In genomic region chr17:15398291-15398690, GRCh38 we compare ENCODE assay signal across 11 cellular contexts. TPM values are rescaled to one million over a fixed set of nuclear protein-coding genes. Genes with fewer than 3 reads are reported as not detected.
DNase-seq lines count a peak whose midpoint lies in the region; ATAC-seq and TF ChIP-seq lines count a peak whose summit lies in the region.
"Had no signal": no experiment of that assay in that cellular context is flagged by ENCODE, and none has a peak within 500 bp of the region (broad histone marks: within the 10 kb centered on the region; RNA-seq: fewer than 3 reads in every experiment).

No MANE protein-coding gene starts in this region.

- no peak overlapping the region for H3K4me3 Mint-ChIP-seq in mesothelial cell of epicardium

- ATAC-seq in HG02642 (IDR thresholded peaks at IDR 0.05; ENCODE audit: poor library complexity, unreplicated experiment): no peak

- H3K36me3 Mint-ChIP-seq in mesothelial cell of epicardium: no peaks in the 10 kb centered on the region

- no peak for TF ChIP-seq CTCF in HFF-Myc (IDR thresholded peaks at IDR 0.05; ENCODE audit: low read depth, low read length, missing control alignments)
- TF ChIP-seq CTCF in mesothelial cell of epicardium (IDR thresholded peaks at IDR 0.05; ENCODE audit: unreplicated experiment): no peak

- peaks cover 17% of the 10 kb centered on the region for H3K4me1 Mint-ChIP-seq in mesothelial cell of epicardium

- H3K27ac Mint-ChIP-seq in mesothelial cell of epicardium: no peak overlapping the region

- DNase-seq in HFF-Myc (ENCODE audit: extremely low read depth, low read depth) (peak; percentile 77), RPMI7951 (ENCODE audit: low read depth) (peak; percentile 90), fibroblast of peridontal ligament (ENCODE audit: extremely low read depth) (peak; percentile 21), renal cortical epithelial cell (ENCODE audit: low read depth) (peak; percentile 33), COR-L47 (lab: John Stamatoyannopoulos, UW) (no peak), mesothelial cell of epicardium (ENCODE audit: low spot score in 2 of 2, unreplicated experiment in 2 of 2) (no peak), UCSD-AML1 (lab: John Stamatoyannopoulos, UW; ENCODE audit: unreplicated experiment) (no peak)
- DNase-seq: GDM1, spleen had no signal

- no peak overlapping the region for H3K4me3 ChIP-seq in HFF-Myc (replicated peaks; ENCODE audit: low read depth, low read length)
- H3K4me3 ChIP-seq: spleen had no signal

- no peaks in the 10 kb centered on the region for H3K27me3 Mint-ChIP-seq in mesothelial cell of epicardium (ENCODE audit: low read depth)

- no peaks in the 10 kb centered on the region for H3K9me3 Mint-ChIP-seq in mesothelial cell of epicardium

RNA-seq across cellular contexts. Expression of gene TEKT3, which starts 56.9 kb away (rescaled TPM):
- 0.49 TPM in 1 of 2 replicates, not detected in the other for total RNA-seq in RPMI7951 (2014; rRNA removed; shearing (Covaris generic))
- 0.10 TPM in 1 of 2 replicates, not detected in the other for total RNA-seq in renal cortical epithelial cell
- total RNA-seq in mesothelial cell of epicardium: 2.4 to 3.8 TPM (median 3.3 TPM) in 3 replicates
- total RNA-seq: kidney epithelial cell had no signal

Comparison
In these comparisons a context has a peak if more than half of its experiments do, and no peak if none do; other contexts are left out.
1. DNase-seq: peak in HFF-Myc (single experiment), RPMI7951 (single experiment), fibroblast of peridontal ligament (single experiment) and renal cortical epithelial cell (single experiment); none in COR-L47 (single experiment), mesothelial cell of epicardium (0 of 2) and UCSD-AML1 (single experiment).